ENCODE assay signal across 8 cellular contexts in genomic region chr1:28509705-28510349, GRCh38. TPM values are rescaled to one million over a fixed set of nuclear protein-coding genes. Genes with fewer than 3 reads are reported as not detected.
DNase-seq lines count a peak whose midpoint lies in the region; ATAC-seq and TF ChIP-seq lines count a peak whose summit lies in the region.

No MANE protein-coding gene starts in this region.

- no peak overlapping the region for H3K4me3 ChIP-seq in iPS DF 6.9 (ENCODE audit: low read length)
- H3K4me3 ChIP-seq in heart right ventricle: peak overlapping the region in 1 of 10 donors; percentile 80

- H3K36me3 ChIP-seq in iPS DF 6.9 (ENCODE audit: control insufficient read depth, insufficient read depth, low read length) (peaks cover 45% of the 10 kb centered on the region; the same call in 1 of the 2 replicates), heart right ventricle (peaks cover 0 to 83% (median 52%) of the 10 kb centered on the region in 9 donors)

- no peak for ATAC-seq in heart right ventricle

- no CpG with 5 or more reads among the region's 8 CpGs for WGBS in iPS DF 6.9 (ENCODE audit: insufficient coverage, insufficient read length)
- 77 to 82% methylated on average over 8 of the region's 8 CpGs for WGBS in heart right ventricle, 2 donors

- H3K4me1 Mint-ChIP-seq in stimulated activated naive CD8-positive, alpha-beta T cell treated with anti-CD3 and anti-CD28 coated beads, Interleukin-15, Interleukin-2, amounts not matched to agents 100 ng/mL and 50 ng/mL, for 24 hours (ENCODE audit: low read depth): peaks cover 64% of the 10 kb centered on the region

- peak overlapping the region; percentile 100 for H3K27ac Mint-ChIP-seq in stimulated activated naive CD8-positive, alpha-beta T cell treated with anti-CD3 and anti-CD28 coated beads, Interleukin-15, Interleukin-2, amounts not matched to agents 100 ng/mL and 50 ng/mL, for 24 hours

- DNase-seq in activated T-cell treated with anti-CD3 and anti-CD28 coated beads for 24 hours (ENCODE audit: low read depth): peak; percentile 33
- DNase-seq in activated T-cell treated with anti-CD3 and anti-CD28 coated beads for 4 hours: no peak
- DNase-seq in activated T-cell treated with anti-CD3 and anti-CD28 coated beads, Interleukin-2, amount 50 U/mL, for 1 hour: peak; percentile 44
- DNase-seq in iPS DF 6.9 (ENCODE audit: low read depth, low spot score): no peak
- no peak for DNase-seq in heart right ventricle
- no peak for DNase-seq in cerebellar nuclear complex (lab: John Stamatoyannopoulos, UW)
- DNase-seq in NCI-H524 treated with DMSO at 0.1 percent for 48 hours (lab: John Stamatoyannopoulos, UW): no peak

- no peaks in the 10 kb centered on the region for H3K9me3 Mint-ChIP-seq in stimulated activated naive CD8-positive, alpha-beta T cell treated with anti-CD3 and anti-CD28 coated beads, Interleukin-15, Interleukin-2, amounts not matched to agents 100 ng/mL and 50 ng/mL, for 24 hours

- peak overlapping the region; percentile 67 for H3K27ac ChIP-seq in iPS DF 6.9 (ENCODE audit: low read length)
- H3K27ac ChIP-seq in heart right ventricle: peak overlapping the region in 2 of 10 donors; percentile 24 to 92

- peaks cover 9% of the 10 kb centered on the region for H3K27me3 Mint-ChIP-seq in stimulated activated naive CD8-positive, alpha-beta T cell treated with anti-CD3 and anti-CD28 coated beads, Interleukin-15, Interleukin-2, amounts not matched to agents 100 ng/mL and 50 ng/mL, for 24 hours

- H3K4me3 Mint-ChIP-seq in stimulated activated naive CD8-positive, alpha-beta T cell treated with anti-CD3 and anti-CD28 coated beads, Interleukin-15, Interleukin-2, amounts not matched to agents 100 ng/mL and 50 ng/mL, for 24 hours: peak overlapping the region; percentile 100

- peaks cover 5% of the 10 kb centered on the region; the same call in 1 of the 2 replicates for H3K4me1 ChIP-seq in iPS DF 6.9 (ENCODE audit: control insufficient read depth, insufficient read depth, low read length)
- peaks cover 9 to 72% (median 46%) of the 10 kb centered on the region in 9 donors for H3K4me1 ChIP-seq in heart right ventricle

- no peaks in the 10 kb centered on the region for H3K27me3 ChIP-seq in iPS DF 6.9 (ENCODE audit: control insufficient read depth, insufficient read depth, low read length)
- H3K27me3 ChIP-seq in heart right ventricle: no peaks in the 10 kb centered on the region

- H3K9me3 ChIP-seq in iPS DF 6.9 (ENCODE audit: control insufficient read depth, insufficient read depth, low read length) (no peaks in the 10 kb centered on the region), heart right ventricle (no peaks in the 10 kb centered on the region)

- peaks cover 72% of the 10 kb centered on the region for H3K36me3 Mint-ChIP-seq in stimulated activated naive CD8-positive, alpha-beta T cell treated with anti-CD3 and anti-CD28 coated beads, Interleukin-15, Interleukin-2, amounts not matched to agents 100 ng/mL and 50 ng/mL, for 24 hours (ENCODE audit: low read depth)

- TF ChIP-seq CTCF in heart right ventricle (IDR thresholded peaks at IDR 0.05): no peak

- intact Hi-C loops in heart right ventricle (cut with DNase I): loop anchor here in 5 of 10 donors (5.0 to 10.0 kb wide), 5 partner anchors 42 to 365 kb away; partner anchors contain the start of genes RAB42 (in 1 of the 5) and TRNAU1AP (in 1 of the 5)

RNA-seq across cellular contexts. Expression of gene RCC1, which starts 4.0 kb away (rescaled TPM):
- total RNA-seq in heart right ventricle: 10 to 100 TPM in 1 of 10 donors, 1 to 10 TPM in 9; 2.3 to 17.8 (median 3.9) TPM
- polyA plus RNA-seq in heart right ventricle: 10 to 100 TPM in 1 of 2 donors, 1 to 10 TPM in 1; 3.8 to 15.3 TPM

RNA-seq across cellular contexts. Expression of gene TRNAU1AP, which starts 43.1 kb away (rescaled TPM):
- total RNA-seq in heart right ventricle: 10 to 100 TPM; 13.1 to 21.2 (median 15.2) TPM
- 10 to 100 TPM; 17.3 to 21.4 TPM for polyA plus RNA-seq in heart right ventricle

Comparison
In these comparisons a context has a peak if more than half of its experiments do, and no peak if none do; other contexts are left out.
1. DNase-seq: peak in activated T-cell treated with anti-CD3 and anti-CD28 coated beads for 24 hours (single experiment) and activated T-cell treated with anti-CD3 and anti-CD28 coated beads, Interleukin-2, amount 50 U/mL, for 1 hour (single experiment); none in activated T-cell treated with anti-CD3 and anti-CD28 coated beads for 4 hours (single experiment), iPS DF 6.9 (single experiment), heart right ventricle (0 of 2), cerebellar nuclear complex (0 of 2) and NCI-H524 treated with DMSO at 0.1 percent for 48 hours (single experiment).